ENCODE assay signal across 1 cellular context in the genomic region with DNA sequence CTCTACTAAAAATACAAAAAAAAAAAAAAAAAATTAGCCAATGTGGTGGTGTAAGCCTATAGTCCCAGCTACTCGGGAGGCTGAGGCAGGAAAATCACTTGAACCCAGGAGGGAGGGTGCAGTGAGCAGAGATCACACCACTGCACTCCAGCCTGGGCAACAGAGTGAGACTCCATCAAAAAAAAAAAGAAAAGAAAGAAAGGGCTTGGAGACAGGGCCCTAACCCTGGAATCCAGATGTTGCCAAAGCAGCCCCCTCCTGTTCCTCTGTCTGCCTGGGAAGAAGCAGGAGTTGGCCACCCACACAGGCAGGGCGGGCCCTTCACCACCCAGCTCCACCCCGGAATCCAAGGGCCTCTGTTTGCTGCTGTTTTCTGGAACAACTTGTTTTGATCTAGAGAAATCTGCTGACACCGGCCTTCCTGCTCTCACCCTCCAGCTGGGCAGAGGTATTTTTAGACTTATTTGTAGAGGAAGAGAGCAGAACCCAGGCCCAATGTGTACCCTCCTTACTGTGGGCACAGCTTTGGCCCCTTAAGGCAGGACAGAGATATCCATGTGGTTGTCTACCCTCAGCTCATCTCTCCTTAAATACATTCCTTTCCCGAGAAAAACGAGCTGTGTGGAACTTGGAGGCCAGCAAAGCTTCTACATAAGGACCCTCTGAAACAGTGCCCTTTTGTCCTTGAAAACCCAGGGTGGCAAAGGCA.
TF ChIP-seq lines count a peak whose summit lies in the region.

No MANE protein-coding gene starts in this region.

TF ChIP-seq in HepG2, 621 proteins besides CTCF, POLR2A, EP300 and RAD21 (continued from another document and continues in another):
- TF ChIP-seq, protein P1, sequence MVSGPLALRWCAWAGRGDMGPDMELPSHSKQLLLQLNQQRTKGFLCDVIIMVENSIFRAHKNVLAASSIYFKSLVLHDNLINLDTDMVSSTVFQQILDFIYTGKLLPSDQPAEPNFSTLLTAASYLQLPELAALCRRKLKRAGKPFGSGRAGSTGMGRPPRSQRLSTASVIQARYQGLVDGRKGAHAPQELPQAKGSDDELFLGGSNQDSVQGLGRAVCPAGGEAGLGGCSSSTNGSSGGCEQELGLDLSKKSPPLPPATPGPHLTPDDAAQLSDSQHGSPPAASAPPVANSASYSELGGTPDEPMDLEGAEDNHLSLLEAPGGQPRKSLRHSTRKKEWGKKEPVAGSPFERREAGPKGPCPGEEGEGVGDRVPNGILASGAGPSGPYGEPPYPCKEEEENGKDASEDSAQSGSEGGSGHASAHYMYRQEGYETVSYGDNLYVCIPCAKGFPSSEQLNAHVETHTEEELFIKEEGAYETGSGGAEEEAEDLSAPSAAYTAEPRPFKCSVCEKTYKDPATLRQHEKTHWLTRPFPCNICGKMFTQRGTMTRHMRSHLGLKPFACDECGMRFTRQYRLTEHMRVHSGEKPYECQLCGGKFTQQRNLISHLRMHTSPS (CRISPR knock-in tag; IDR thresholded peaks at IDR 0.05; ENCODE audit: low read depth), result peak; percentile 76
- TF ChIP-seq ZNF788 (CRISPR knock-in tag; IDR thresholded peaks at IDR 0.05; ENCODE audit: borderline replicate concordance) (peak; percentile 18; the same call in 1 of the 2 replicates), ZNF577 (CRISPR knock-in tag; IDR thresholded peaks at IDR 0.05; ENCODE audit: borderline replicate concordance, low read depth) (no peak), FIP1L1 (IDR thresholded peaks at IDR 0.05; ENCODE audit: borderline replicate concordance, insufficient read depth, low read depth, low read length) (0 out of 2 replicates have a peak, but pooled peaks have one; percentile 31), SP4 (CRISPR knock-in tag; IDR thresholded peaks at IDR 0.05) (peak; percentile 40; the same call in 1 of the 2 replicates), SMAD3 (CRISPR knock-in tag; IDR thresholded peaks at IDR 0.05) (no peak), ZNF230 (CRISPR knock-in tag; IDR thresholded peaks at IDR 0.05) (no peak), HDAC6 (IDR thresholded peaks at IDR 0.05; ENCODE audit: low read depth, low read length) (peak; percentile 10; the same call in 1 of the 2 replicates), ZNF569 (CRISPR knock-in tag; IDR thresholded peaks at IDR 0.05; ENCODE audit: borderline replicate concordance) (no peak), ATF7 (IDR thresholded peaks at IDR 0.05) (no peak), ATF7 (CRISPR knock-in tag; IDR thresholded peaks at IDR 0.05) (no peak), ATAD3A (CRISPR knock-in tag; IDR thresholded peaks at IDR 0.05) (no peak), FOXK1 (CRISPR knock-in tag; IDR thresholded peaks at IDR 0.05; ENCODE audit: borderline replicate concordance, low read depth) (peak; percentile 29; the same call in 1 of the 2 replicates), HDAC1 (CRISPR knock-in tag; IDR thresholded peaks at IDR 0.05) (0 out of 2 replicates have a peak, but pooled peaks have one; percentile 18), NR2F1 (CRISPR knock-in tag; IDR thresholded peaks at IDR 0.05) (0 out of 4 replicates have a peak, but pooled peaks of 1 of the 2 experiments have one; percentile 10), ELF3 (CRISPR knock-in tag; IDR thresholded peaks at IDR 0.05) (0 out of 2 replicates have a peak, but pooled peaks have one; percentile 55), REXO4 (CRISPR knock-in tag; IDR thresholded peaks at IDR 0.05; ENCODE audit: borderline replicate concordance) (no peak), ZNF24 (IDR thresholded peaks at IDR 0.05) (no peak), ZNF317 (CRISPR knock-in tag; IDR thresholded peaks at IDR 0.05) (peak; percentile 41; the same call in 1 of the 2 replicates), FOXA3 (CRISPR knock-in tag; IDR thresholded peaks at IDR 0.05) (peak; percentile 18; the same call in 1 of the 2 replicates), ONECUT2 (CRISPR knock-in tag; IDR thresholded peaks at IDR 0.05) (no peak), ZNF468 (CRISPR knock-in tag; IDR thresholded peaks at IDR 0.05) (no peak), HNRNPH1 (optimal IDR thresholded peaks at IDR 0.05; ENCODE audit: low read depth, low read length) (peak; percentile 87), KLF12 (CRISPR knock-in tag; IDR thresholded peaks at IDR 0.05; ENCODE audit: borderline replicate concordance) (no peak), ZMYM2 (CRISPR knock-in tag; IDR thresholded peaks at IDR 0.05) (no peak), CAMTA2 (CRISPR knock-in tag; IDR thresholded peaks at IDR 0.05; ENCODE audit: borderline replicate concordance) (no peak), ZNF737 (CRISPR knock-in tag; IDR thresholded peaks at IDR 0.05; ENCODE audit: borderline replicate concordance) (no peak)
- TF ChIP-seq, protein P2, sequence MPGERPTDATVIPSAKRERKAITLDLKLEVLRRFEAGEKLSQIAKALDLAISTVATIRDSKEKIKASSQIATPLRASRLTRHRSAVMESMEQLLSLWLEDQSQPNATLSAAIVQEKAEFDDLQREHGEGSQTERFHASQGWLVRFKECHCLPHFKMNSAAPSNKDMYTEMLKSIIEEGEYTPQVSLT (CRISPR knock-in tag; IDR thresholded peaks at IDR 0.05; ENCODE audit: borderline replicate concordance, low read depth), result no peak
- TF ChIP-seq, protein P3, sequence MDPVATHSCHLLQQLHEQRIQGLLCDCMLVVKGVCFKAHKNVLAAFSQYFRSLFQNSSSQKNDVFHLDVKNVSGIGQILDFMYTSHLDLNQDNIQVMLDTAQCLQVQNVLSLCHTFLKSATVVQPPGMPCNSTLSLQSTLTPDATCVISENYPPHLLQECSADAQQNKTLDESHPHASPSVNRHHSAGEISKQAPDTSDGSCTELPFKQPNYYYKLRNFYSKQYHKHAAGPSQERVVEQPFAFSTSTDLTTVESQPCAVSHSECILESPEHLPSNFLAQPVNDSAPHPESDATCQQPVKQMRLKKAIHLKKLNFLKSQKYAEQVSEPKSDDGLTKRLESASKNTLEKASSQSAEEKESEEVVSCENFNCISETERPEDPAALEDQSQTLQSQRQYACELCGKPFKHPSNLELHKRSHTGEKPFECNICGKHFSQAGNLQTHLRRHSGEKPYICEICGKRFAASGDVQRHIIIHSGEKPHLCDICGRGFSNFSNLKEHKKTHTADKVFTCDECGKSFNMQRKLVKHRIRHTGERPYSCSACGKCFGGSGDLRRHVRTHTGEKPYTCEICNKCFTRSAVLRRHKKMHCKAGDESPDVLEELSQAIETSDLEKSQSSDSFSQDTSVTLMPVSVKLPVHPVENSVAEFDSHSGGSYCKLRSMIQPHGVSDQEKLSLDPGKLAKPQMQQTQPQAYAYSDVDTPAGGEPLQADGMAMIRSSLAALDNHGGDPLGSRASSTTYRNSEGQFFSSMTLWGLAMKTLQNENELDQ (CRISPR knock-in tag; IDR thresholded peaks at IDR 0.05; ENCODE audit: borderline replicate concordance), result no peak
- TF ChIP-seq, protein P4, sequence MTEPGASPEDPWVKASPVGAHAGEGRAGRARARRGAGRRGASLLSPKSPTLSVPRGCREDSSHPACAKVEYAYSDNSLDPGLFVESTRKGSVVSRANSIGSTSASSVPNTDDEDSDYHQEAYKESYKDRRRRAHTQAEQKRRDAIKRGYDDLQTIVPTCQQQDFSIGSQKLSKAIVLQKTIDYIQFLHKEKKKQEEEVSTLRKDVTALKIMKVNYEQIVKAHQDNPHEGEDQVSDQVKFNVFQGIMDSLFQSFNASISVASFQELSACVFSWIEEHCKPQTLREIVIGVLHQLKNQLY (CRISPR knock-in tag; IDR thresholded peaks at IDR 0.05), result no peak
- TF ChIP-seq, protein P5, sequence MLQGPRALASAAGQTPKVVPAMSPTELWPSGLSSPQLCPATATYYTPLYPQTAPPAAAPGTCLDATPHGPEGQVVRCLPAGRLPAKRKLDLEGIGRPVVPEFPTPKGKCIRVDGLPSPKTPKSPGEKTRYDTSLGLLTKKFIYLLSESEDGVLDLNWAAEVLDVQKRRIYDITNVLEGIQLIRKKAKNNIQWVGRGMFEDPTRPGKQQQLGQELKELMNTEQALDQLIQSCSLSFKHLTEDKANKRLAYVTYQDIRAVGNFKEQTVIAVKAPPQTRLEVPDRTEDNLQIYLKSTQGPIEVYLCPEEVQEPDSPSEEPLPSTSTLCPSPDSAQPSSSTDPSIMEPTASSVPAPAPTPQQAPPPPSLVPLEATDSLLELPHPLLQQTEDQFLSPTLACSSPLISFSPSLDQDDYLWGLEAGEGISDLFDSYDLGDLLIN (CRISPR knock-in tag; IDR thresholded peaks at IDR 0.05; ENCODE audit: borderline replicate concordance), result no peak
- TF ChIP-seq, protein P6, sequence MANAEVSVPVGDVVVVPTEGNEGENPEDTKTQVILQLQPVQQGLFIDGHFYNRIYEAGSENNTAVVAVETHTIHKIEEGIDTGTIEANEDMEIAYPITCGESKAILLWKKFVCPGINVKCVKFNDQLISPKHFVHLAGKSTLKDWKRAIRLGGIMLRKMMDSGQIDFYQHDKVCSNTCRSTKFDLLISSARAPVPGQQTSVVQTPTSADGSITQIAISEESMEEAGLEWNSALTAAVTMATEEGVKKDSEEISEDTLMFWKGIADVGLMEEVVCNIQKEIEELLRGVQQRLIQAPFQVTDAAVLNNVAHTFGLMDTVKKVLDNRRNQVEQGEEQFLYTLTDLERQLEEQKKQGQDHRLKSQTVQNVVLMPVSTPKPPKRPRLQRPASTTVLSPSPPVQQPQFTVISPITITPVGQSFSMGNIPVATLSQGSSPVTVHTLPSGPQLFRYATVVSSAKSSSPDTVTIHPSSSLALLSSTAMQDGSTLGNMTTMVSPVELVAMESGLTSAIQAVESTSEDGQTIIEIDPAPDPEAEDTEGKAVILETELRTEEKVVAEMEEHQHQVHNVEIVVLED (CRISPR knock-in tag; IDR thresholded peaks at IDR 0.05; ENCODE audit: borderline replicate concordance), result peak; percentile 13; the same call in 1 of the 2 replicates
- TF ChIP-seq, protein P7, sequence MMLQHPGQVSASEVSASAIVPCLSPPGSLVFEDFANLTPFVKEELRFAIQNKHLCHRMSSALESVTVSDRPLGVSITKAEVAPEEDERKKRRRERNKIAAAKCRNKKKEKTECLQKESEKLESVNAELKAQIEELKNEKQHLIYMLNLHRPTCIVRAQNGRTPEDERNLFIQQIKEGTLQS (CRISPR knock-in tag; IDR thresholded peaks at IDR 0.05), result no peak
- TF ChIP-seq, protein P8, sequence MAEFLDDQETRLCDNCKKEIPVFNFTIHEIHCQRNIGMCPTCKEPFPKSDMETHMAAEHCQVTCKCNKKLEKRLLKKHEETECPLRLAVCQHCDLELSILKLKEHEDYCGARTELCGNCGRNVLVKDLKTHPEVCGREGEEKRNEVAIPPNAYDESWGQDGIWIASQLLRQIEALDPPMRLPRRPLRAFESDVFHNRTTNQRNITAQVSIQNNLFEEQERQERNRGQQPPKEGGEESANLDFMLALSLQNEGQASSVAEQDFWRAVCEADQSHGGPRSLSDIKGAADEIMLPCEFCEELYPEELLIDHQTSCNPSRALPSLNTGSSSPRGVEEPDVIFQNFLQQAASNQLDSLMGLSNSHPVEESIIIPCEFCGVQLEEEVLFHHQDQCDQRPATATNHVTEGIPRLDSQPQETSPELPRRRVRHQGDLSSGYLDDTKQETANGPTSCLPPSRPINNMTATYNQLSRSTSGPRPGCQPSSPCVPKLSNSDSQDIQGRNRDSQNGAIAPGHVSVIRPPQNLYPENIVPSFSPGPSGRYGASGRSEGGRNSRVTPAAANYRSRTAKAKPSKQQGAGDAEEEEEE (CRISPR knock-in tag; IDR thresholded peaks at IDR 0.05; ENCODE audit: borderline replicate concordance), result no peak
- TF ChIP-seq, protein P9, sequence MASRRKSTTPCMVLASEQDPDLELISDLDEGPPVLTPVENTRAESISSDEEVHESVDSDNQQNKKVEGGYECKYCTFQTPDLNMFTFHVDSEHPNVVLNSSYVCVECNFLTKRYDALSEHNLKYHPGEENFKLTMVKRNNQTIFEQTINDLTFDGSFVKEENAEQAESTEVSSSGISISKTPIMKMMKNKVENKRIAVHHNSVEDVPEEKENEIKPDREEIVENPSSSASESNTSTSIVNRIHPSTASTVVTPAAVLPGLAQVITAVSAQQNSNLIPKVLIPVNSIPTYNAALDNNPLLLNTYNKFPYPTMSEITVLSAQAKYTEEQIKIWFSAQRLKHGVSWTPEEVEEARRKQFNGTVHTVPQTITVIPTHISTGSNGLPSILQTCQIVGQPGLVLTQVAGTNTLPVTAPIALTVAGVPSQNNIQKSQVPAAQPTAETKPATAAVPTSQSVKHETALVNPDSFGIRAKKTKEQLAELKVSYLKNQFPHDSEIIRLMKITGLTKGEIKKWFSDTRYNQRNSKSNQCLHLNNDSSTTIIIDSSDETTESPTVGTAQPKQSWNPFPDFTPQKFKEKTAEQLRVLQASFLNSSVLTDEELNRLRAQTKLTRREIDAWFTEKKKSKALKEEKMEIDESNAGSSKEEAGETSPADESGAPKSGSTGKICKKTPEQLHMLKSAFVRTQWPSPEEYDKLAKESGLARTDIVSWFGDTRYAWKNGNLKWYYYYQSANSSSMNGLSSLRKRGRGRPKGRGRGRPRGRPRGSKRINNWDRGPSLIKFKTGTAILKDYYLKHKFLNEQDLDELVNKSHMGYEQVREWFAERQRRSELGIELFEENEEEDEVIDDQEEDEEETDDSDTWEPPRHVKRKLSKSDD (CRISPR knock-in tag; IDR thresholded peaks at IDR 0.05; ENCODE audit: low read depth), result no peak
- TF ChIP-seq, protein P10, sequence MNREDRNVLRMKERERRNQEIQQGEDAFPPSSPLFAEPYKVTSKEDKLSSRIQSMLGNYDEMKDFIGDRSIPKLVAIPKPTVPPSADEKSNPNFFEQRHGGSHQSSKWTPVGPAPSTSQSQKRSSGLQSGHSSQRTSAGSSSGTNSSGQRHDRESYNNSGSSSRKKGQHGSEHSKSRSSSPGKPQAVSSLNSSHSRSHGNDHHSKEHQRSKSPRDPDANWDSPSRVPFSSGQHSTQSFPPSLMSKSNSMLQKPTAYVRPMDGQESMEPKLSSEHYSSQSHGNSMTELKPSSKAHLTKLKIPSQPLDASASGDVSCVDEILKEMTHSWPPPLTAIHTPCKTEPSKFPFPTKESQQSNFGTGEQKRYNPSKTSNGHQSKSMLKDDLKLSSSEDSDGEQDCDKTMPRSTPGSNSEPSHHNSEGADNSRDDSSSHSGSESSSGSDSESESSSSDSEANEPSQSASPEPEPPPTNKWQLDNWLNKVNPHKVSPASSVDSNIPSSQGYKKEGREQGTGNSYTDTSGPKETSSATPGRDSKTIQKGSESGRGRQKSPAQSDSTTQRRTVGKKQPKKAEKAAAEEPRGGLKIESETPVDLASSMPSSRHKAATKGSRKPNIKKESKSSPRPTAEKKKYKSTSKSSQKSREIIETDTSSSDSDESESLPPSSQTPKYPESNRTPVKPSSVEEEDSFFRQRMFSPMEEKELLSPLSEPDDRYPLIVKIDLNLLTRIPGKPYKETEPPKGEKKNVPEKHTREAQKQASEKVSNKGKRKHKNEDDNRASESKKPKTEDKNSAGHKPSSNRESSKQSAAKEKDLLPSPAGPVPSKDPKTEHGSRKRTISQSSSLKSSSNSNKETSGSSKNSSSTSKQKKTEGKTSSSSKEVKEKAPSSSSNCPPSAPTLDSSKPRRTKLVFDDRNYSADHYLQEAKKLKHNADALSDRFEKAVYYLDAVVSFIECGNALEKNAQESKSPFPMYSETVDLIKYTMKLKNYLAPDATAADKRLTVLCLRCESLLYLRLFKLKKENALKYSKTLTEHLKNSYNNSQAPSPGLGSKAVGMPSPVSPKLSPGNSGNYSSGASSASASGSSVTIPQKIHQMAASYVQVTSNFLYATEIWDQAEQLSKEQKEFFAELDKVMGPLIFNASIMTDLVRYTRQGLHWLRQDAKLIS (CRISPR knock-in tag; IDR thresholded peaks at IDR 0.05), result peak; percentile 89; the same call in 1 of the 2 replicates
- TF ChIP-seq, protein P11, sequence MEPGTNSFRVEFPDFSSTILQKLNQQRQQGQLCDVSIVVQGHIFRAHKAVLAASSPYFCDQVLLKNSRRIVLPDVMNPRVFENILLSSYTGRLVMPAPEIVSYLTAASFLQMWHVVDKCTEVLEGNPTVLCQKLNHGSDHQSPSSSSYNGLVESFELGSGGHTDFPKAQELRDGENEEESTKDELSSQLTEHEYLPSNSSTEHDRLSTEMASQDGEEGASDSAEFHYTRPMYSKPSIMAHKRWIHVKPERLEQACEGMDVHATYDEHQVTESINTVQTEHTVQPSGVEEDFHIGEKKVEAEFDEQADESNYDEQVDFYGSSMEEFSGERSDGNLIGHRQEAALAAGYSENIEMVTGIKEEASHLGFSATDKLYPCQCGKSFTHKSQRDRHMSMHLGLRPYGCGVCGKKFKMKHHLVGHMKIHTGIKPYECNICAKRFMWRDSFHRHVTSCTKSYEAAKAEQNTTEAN (CRISPR knock-in tag; conservative IDR thresholded peaks at IDR 0.05), result peak; percentile 45; the same call in 1 of the 2 replicates
